Comparison of ENCODE assay signal across 8 cellular contexts in genomic region chr1:40861227-40862003, GRCh38. TPM values are rescaled to one million over a fixed set of nuclear protein-coding genes. Genes with fewer than 3 reads are reported as not detected.
DNase-seq lines count a peak whose midpoint lies in the region; ATAC-seq and TF ChIP-seq lines count a peak whose summit lies in the region.

No MANE protein-coding gene starts in this region.

- TF ChIP-seq CTCF in progenitor cell of endocrine pancreas (IDR thresholded peaks at IDR 0.05; ENCODE audit: unreplicated experiment): no peak

- peak overlapping the region; percentile 81 for H3K4me3 Mint-ChIP-seq in progenitor cell of endocrine pancreas (ENCODE audit: low read depth)

- H3K36me3 Mint-ChIP-seq in progenitor cell of endocrine pancreas (ENCODE audit: insufficient read depth): no peaks in the 10 kb centered on the region

- H3K27ac ChIP-seq in SJCRH30: no peak overlapping the region

- DNase-seq in LoVo (ENCODE audit: low spot score) (peak; percentile 6), Right ventricle myocardium superior (peak; percentile 63), progenitor cell of endocrine pancreas (ENCODE audit: low spot score, unreplicated experiment) (no peak), SJCRH30 (no peak)
- peak; percentile 10 for DNase-seq in activated T-helper 9 cell treated with anti-CD3 and anti-CD28 coated beads, Interleukin-2, amount 50 U/mL, for 16 hours (ENCODE audit: low read depth)

- ATAC-seq in GM19324 (IDR thresholded peaks at IDR 0.05; ENCODE audit: low FRiP score, unreplicated experiment): peak; percentile 1
- peak; percentile 22 for ATAC-seq in Right ventricle myocardium superior (ENCODE audit: poor library complexity)
- ATAC-seq in GM18861 (IDR thresholded peaks at IDR 0.05; ENCODE audit: unreplicated experiment): no peak
- no peak for ATAC-seq in GM19035 (IDR thresholded peaks at IDR 0.05; ENCODE audit: unreplicated experiment)

- H3K9me3 Mint-ChIP-seq in progenitor cell of endocrine pancreas (ENCODE audit: low read depth): no peaks in the 10 kb centered on the region

- no peak overlapping the region for H3K4me3 ChIP-seq in SJCRH30

- intact Hi-C loops in Right ventricle myocardium superior (cut with DNase I): no loop called here

- peaks cover 31% of the 10 kb centered on the region for H3K27me3 Mint-ChIP-seq in progenitor cell of endocrine pancreas

- no peaks in the 10 kb centered on the region for H3K27me3 ChIP-seq in SJCRH30

- no peaks in the 10 kb centered on the region for H3K9me3 ChIP-seq in SJCRH30 (replicated peaks)

- H3K27ac Mint-ChIP-seq in progenitor cell of endocrine pancreas: peak overlapping the region; percentile 93

- no peaks in the 10 kb centered on the region for H3K36me3 ChIP-seq in SJCRH30

- peaks cover 33% of the 10 kb centered on the region for H3K4me1 ChIP-seq in SJCRH30

- H3K4me1 Mint-ChIP-seq in progenitor cell of endocrine pancreas (ENCODE audit: low read depth): peaks cover 34% of the 10 kb centered on the region

RNA-seq across cellular contexts. Expression of gene CITED4, which starts 0.7 kb away (rescaled TPM):
- total RNA-seq in Right ventricle myocardium superior: 43.6 TPM
- 27.8 and 30.8 TPM in 2 replicates for total RNA-seq in progenitor cell of endocrine pancreas
- total RNA-seq in SJCRH30 (2014; rRNA removed; shearing (Covaris generic)): not detected in 2 replicates

Comparison
In these comparisons a context has a peak if more than half of its experiments do, and no peak if none do; other contexts are left out.
1. ATAC-seq: peak in GM19324 (single experiment) and Right ventricle myocardium superior (single experiment); none in GM18861 (single experiment) and GM19035 (single experiment).
2. DNase-seq: peak in LoVo (single experiment), activated T-helper 9 cell treated with anti-CD3 and anti-CD28 coated beads, Interleukin-2, amount 50 U/mL, for 16 hours (single experiment) and Right ventricle myocardium superior (single experiment); none in progenitor cell of endocrine pancreas (single experiment) and SJCRH30 (0 of 2).
3. RNA of gene CITED4, which starts 0.7 kb away (total RNA-seq): 43.6 TPM in Right ventricle myocardium superior (single experiment) and 27.8 to 30.8 TPM in progenitor cell of endocrine pancreas; not detected in SJCRH30; every median in the first group is over 10 times any median in the second.